ENCODE assay signal across 1 cellular context in genomic region chr14:39322807-39323206, GRCh38.
TF ChIP-seq lines count a peak whose summit lies in the region.

No MANE protein-coding gene starts in this region.

TF ChIP-seq in GM12878, 131 proteins besides CTCF, POLR2A, EP300 and RAD21 (continued from another document):
- no peak for TF ChIP-seq ZNF384 (IDR thresholded peaks at IDR 0.05; ENCODE audit: borderline replicate concordance, low read depth, low read length)
- no peak for TF ChIP-seq SUZ12 (IDR thresholded peaks at IDR 0.05; ENCODE audit: unreplicated experiment)
